In genomic region chr1:157626099-157626498, GRCh38 we compare ENCODE assay signal across 9 cellular contexts. TPM values are rescaled to one million over a fixed set of nuclear protein-coding genes. Genes with fewer than 3 reads are reported as not detected.
DNase-seq lines count a peak whose midpoint lies in the region; ATAC-seq and TF ChIP-seq lines count a peak whose summit lies in the region.
"Had no signal": no experiment of that assay in that cellular context is flagged by ENCODE, and none has a peak within 500 bp of the region (broad histone marks: within the 10 kb centered on the region; RNA-seq: fewer than 3 reads in every experiment).

No MANE protein-coding gene starts in this region.

- peaks cover 0 to 2% (median 0%) of the 10 kb centered on the region in 6 donors for H3K4me1 ChIP-seq in spleen

- peak; percentile 42 for ATAC-seq in activated CD8-positive, alpha-beta memory T cell treated with anti-CD3 and anti-CD28 coated beads, Interleukin-2, amount 10 ng/mL, durations not matched to agents 7 days and 5 days
- ATAC-seq in HG02642 (IDR thresholded peaks at IDR 0.05; ENCODE audit: poor library complexity, unreplicated experiment): peak; percentile 64

- peaks cover 23% of the 10 kb centered on the region for H3K27me3 Mint-ChIP-seq in activated CD8-positive, alpha-beta memory T cell treated with anti-CD3 and anti-CD28 coated beads, Interleukin-2, amount 10 ng/mL, durations not matched to agents 7 days and 5 days

- H3K4me1 Mint-ChIP-seq in activated CD8-positive, alpha-beta memory T cell treated with anti-CD3 and anti-CD28 coated beads, Interleukin-2, amount 10 ng/mL, durations not matched to agents 7 days and 5 days: no peaks in the 10 kb centered on the region

- H3K27ac ChIP-seq in SU-DHL-6 (ENCODE audit: low read depth, low read length) (no peak overlapping the region), spleen (no peak overlapping the region)

- H3K27me3 ChIP-seq in SU-DHL-6 (ENCODE audit: low read length) (no peaks in the 10 kb centered on the region), spleen (replicated peaks in 1 of 7) (peaks cover 0 to 22% (median 0%) of the 10 kb centered on the region in 7 donors)

- H3K36me3 ChIP-seq in SU-DHL-6 (ENCODE audit: low read length): no peaks in the 10 kb centered on the region
- H3K36me3 ChIP-seq in spleen: no peaks in the 10 kb centered on the region

- H3K4me2 ChIP-seq in SU-DHL-6 (ENCODE audit: low read depth, low read length, poor library complexity, severe bottlenecking): no peak overlapping the region

- no peak for TF ChIP-seq POLR2A in spleen (IDR thresholded peaks at IDR 0.05)

- H3K36me3 Mint-ChIP-seq in activated CD8-positive, alpha-beta memory T cell treated with anti-CD3 and anti-CD28 coated beads, Interleukin-2, amount 10 ng/mL, durations not matched to agents 7 days and 5 days: no peaks in the 10 kb centered on the region

- H3K79me2 ChIP-seq in SU-DHL-6 (ENCODE audit: insufficient read depth, low read length): no peaks in the 10 kb centered on the region

- no peaks in the 10 kb centered on the region for H4K20me1 ChIP-seq in SU-DHL-6 (ENCODE audit: low read depth, low read length)

- intact Hi-C loops in spleen (cut with DNase I; ENCODE audit: low total_unique reads): no loop called here

- no peak for DNase-seq in activated CD8-positive, alpha-beta memory T cell treated with anti-CD3 and anti-CD28 coated beads, Interleukin-2, amount 10 ng/mL, durations not matched to agents 7 days and 5 days
- no peak for DNase-seq in activated CD8-positive, alpha-beta memory T cell treated with anti-CD3 and anti-CD28 coated beads for 24 hours
- DNase-seq in spleen (no peak), DMS114 treated with DMSO at 0.1 percent for 48 hours (lab: John Stamatoyannopoulos, UW; ENCODE audit: unreplicated experiment) (no peak), superior temporal gyrus (ENCODE audit: extremely low spot score) (no peak), globus pallidus (ENCODE audit: low spot score) (no peak)

- H3K9me3 Mint-ChIP-seq in activated CD8-positive, alpha-beta memory T cell treated with anti-CD3 and anti-CD28 coated beads, Interleukin-2, amount 10 ng/mL, durations not matched to agents 7 days and 5 days (ENCODE audit: low read depth): no peaks in the 10 kb centered on the region

- no peaks in the 10 kb centered on the region for H3K9me2 ChIP-seq in SU-DHL-6 (replicated peaks; ENCODE audit: insufficient read depth, low read length)

- H3F3A ChIP-seq in SU-DHL-6 (ENCODE audit: insufficient read depth): no peaks in the 10 kb centered on the region

- H3K9ac ChIP-seq in SU-DHL-6 (ENCODE audit: low read length): no peak overlapping the region

- H3K9me3 ChIP-seq in SU-DHL-6 (ENCODE audit: insufficient read depth, low read length): no peaks in the 10 kb centered on the region
- no peaks in the 10 kb centered on the region for H3K9me3 ChIP-seq in spleen

- H3K4me3 ChIP-seq in SU-DHL-6 (ENCODE audit: insufficient read depth, low read length, poor library complexity, severe bottlenecking) (no peak overlapping the region), spleen (no peak overlapping the region)

- peak overlapping the region; percentile 37 for H2AFZ ChIP-seq in SU-DHL-6 (ENCODE audit: low read depth, low read length, severe bottlenecking)

- 29 to 42% (median 37%) methylated on average over 2 of the region's 2 CpGs for WGBS in spleen, 5 donors

- CTCF ChIA-PET in activated CD8-positive, alpha-beta memory T cell treated with anti-CD3 and anti-CD28 coated beads, Interleukin-2, amount 10 ng/mL, durations not matched to agents 7 days and 5 days (lab: Charles Lee): interaction anchor here (1.2 to 3.2 kb wide), 2 partner anchors 10 to 46 kb away, joined by 3 to 10 read pairs; no protein-coding TSS in a partner anchor

- no peak overlapping the region for H3K4me3 Mint-ChIP-seq in activated CD8-positive, alpha-beta memory T cell treated with anti-CD3 and anti-CD28 coated beads, Interleukin-2, amount 10 ng/mL, durations not matched to agents 7 days and 5 days

- peak; percentile 81 for TF ChIP-seq CTCF in SU-DHL-6 (IDR thresholded peaks at IDR 0.05; ENCODE audit: insufficient read depth, low read length, poor library complexity, severe bottlenecking)
- peak in 7 of 11 experiments; percentile 31 to 52 (median 40) for TF ChIP-seq CTCF in spleen (IDR thresholded peaks at IDR 0.05 in 8 of 11, conservative IDR thresholded peaks at IDR 0.05 in 3 of 11)

- H3K27ac Mint-ChIP-seq in activated CD8-positive, alpha-beta memory T cell treated with anti-CD3 and anti-CD28 coated beads, Interleukin-2, amount 10 ng/mL, durations not matched to agents 7 days and 5 days: no peak overlapping the region

RNA-seq across cellular contexts. Expression of gene FCRL4, which starts 28.2 kb away (rescaled TPM):
- total RNA-seq in activated CD8-positive, alpha-beta memory T cell treated with anti-CD3 and anti-CD28 coated beads, Interleukin-2, amount 10 ng/mL, durations not matched to agents 7 days and 5 days: not detected
- 1 to 10 TPM in 5 of 7 donors, under 1 TPM in 2; 0.26 to 3.8 (median 1.5) TPM for total RNA-seq in spleen
- polyA plus RNA-seq in spleen: 1 to 10 TPM; 2.2 to 6.0 (median 4.7) TPM
- total RNA-seq: osteocyte had no signal
